ENCODE assay signal across 10 cellular contexts in the genomic region with DNA sequence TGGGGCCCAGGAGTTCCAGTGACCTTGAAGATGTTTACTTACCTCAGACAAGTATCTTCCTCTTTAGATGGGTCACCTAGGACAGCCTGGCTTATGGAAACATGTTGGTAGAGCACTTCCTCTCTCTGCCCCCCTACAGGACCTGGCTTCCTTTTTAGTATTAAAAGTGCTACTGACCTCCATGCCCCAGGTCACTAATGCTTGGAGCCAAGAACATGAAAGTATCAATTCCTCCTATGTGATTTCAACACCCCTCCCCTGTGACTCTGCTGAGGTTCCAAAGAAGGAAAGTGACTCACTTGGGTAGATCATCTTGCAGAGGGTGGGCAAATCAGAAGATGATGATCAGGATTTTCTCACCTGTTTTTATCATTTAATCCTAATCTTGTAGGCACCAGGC.
DNase-seq lines count a peak whose midpoint lies in the region; ATAC-seq and TF ChIP-seq lines count a peak whose summit lies in the region.
"Had no signal": no experiment of that assay in that cellular context is flagged by ENCODE, and none has a peak within 500 bp of the region (broad histone marks: within the 10 kb centered on the region; RNA-seq: fewer than 3 reads in every experiment).

No MANE protein-coding gene starts in this region.

- H3K27me3 Mint-ChIP-seq in IgD-negative memory B cell (no peaks in the 10 kb centered on the region), GM23338 (ENCODE audit: insufficient read depth, low read depth, poor library complexity) (no peaks in the 10 kb centered on the region)

- H3K36me3 Mint-ChIP-seq in IgD-negative memory B cell = peaks cover 2% of the 10 kb centered on the region
- no peaks in the 10 kb centered on the region; the same call in 2 of the 3 replicates for H3K36me3 Mint-ChIP-seq in GM23338 (ENCODE audit: low read depth)

- H3K36me3 ChIP-seq in gastroesophageal sphincter (no peaks in the 10 kb centered on the region), GM23338 (ENCODE audit: insufficient read depth) (no peaks in the 10 kb centered on the region)

- H3K9me3 Mint-ChIP-seq in IgD-negative memory B cell (no peaks in the 10 kb centered on the region), GM23338 (no peaks in the 10 kb centered on the region)

- no peak overlapping the region for H3K4me2 ChIP-seq in GM23338

- peak; percentile 67 for ATAC-seq in GM21576 (IDR thresholded peaks at IDR 0.05; ENCODE audit: unreplicated experiment)
- peak; percentile 27 for ATAC-seq in gastroesophageal sphincter
- no peak for ATAC-seq in GM23338

- H3K27ac Mint-ChIP-seq in IgD-negative memory B cell (peak overlapping the region in 2 of 3 donors; percentile 0 to 3), GM23338 (no peak overlapping the region; the same call in 1 of the 2 replicates)

- no peaks in the 10 kb centered on the region for H3K79me2 ChIP-seq in GM23338 (replicated peaks; ENCODE audit: insufficient read depth)

- H4K20me1 ChIP-seq in GM23338 (replicated peaks; ENCODE audit: insufficient read depth) = no peaks in the 10 kb centered on the region

- H3K4me1 ChIP-seq in gastroesophageal sphincter (peaks cover 0 to 33% (median 10%) of the 10 kb centered on the region in 3 donors), GM23338 (ENCODE audit: insufficient read depth) (peaks cover 10% of the 10 kb centered on the region)

- H3K4me3 ChIP-seq in GM12865 (ENCODE audit: low read depth, low read length) (no peak overlapping the region), gastroesophageal sphincter (no peak overlapping the region), GM23338 (no peak overlapping the region)

- no peak for TF ChIP-seq CTCF in GM12865 (IDR thresholded peaks at IDR 0.05; ENCODE audit: insufficient read depth, low read depth, low read length, missing control alignments)
- TF ChIP-seq CTCF in gastroesophageal sphincter (IDR thresholded peaks at IDR 0.05) = no peak
- no peak for TF ChIP-seq CTCF in GM23338 (conservative IDR thresholded peaks at IDR 0.05; ENCODE audit: low read depth in 2 of 2)

- no peaks in the 10 kb centered on the region for H3F3A ChIP-seq in GM23338 (replicated peaks; ENCODE audit: low read depth)

- H2AFZ ChIP-seq in GM23338 = no peak overlapping the region

- H3K27me3 ChIP-seq in gastroesophageal sphincter (no peaks in the 10 kb centered on the region), GM23338 (ENCODE audit: insufficient read depth) (no peaks in the 10 kb centered on the region)

- H3K4me3 Mint-ChIP-seq in IgD-negative memory B cell = peak overlapping the region in 1 of 4 donors; percentile 61
- H3K4me3 Mint-ChIP-seq in GM23338 = no peak overlapping the region

- no peak for TF ChIP-seq POLR2A in gastroesophageal sphincter (IDR thresholded peaks at IDR 0.05)

- DNase-seq in GM12865 (ENCODE audit: low read depth) (peak; percentile 71), midbrain (lab: John Stamatoyannopoulos, UW) (no peak), NCI-H1092 treated with DMSO at 0.1 percent for 48 hours (lab: John Stamatoyannopoulos, UW) (no peak), GM23338 (ENCODE audit: low spot score) (no peak), NCI-H82 treated with DMSO at 0.1 percent for 48 hours (lab: John Stamatoyannopoulos, UW; ENCODE audit: unreplicated experiment) (no peak)
- DNase-seq: DMS 273 treated with DMSO at 0.1 percent for 48 hours, Kasumi-1 had no signal

- H3K9me3 ChIP-seq in gastroesophageal sphincter = no peaks in the 10 kb centered on the region

- no peaks in the 10 kb centered on the region for H3K9me2 ChIP-seq in GM23338 (ENCODE audit: insufficient read depth)

- H3K27ac ChIP-seq in gastroesophageal sphincter = peak overlapping the region in 3 of 4 donors; percentile 48 to 78 (median 55)
- H3K27ac ChIP-seq in GM23338 (ENCODE audit: low read depth) = no peak overlapping the region

- no peak for TF ChIP-seq EP300 in gastroesophageal sphincter (IDR thresholded peaks at IDR 0.05)

- H3K4me1 Mint-ChIP-seq in IgD-negative memory B cell = peaks cover 0 to 10% (median 2%) of the 10 kb centered on the region in 3 donors
- peaks cover 22% of the 10 kb centered on the region for H3K4me1 Mint-ChIP-seq in GM23338

TF ChIP-seq in GM23338, 12 proteins besides CTCF, POLR2A, EP300 and RAD21:
- no peak for TF ChIP-seq ZNF331 (CRISPR knock-in tag; IDR thresholded peaks at IDR 0.05; ENCODE audit: low read depth)
- no peak for TF ChIP-seq EZH2phosphoT487 (IDR thresholded peaks at IDR 0.05; ENCODE audit: unreplicated experiment)
- TF ChIP-seq POLR2AphosphoS5 (IDR thresholded peaks at IDR 0.05; ENCODE audit: low read depth) = no peak
- no peak for TF ChIP-seq NANOG (IDR thresholded peaks at IDR 0.05; ENCODE audit: borderline replicate concordance)
- no peak for TF ChIP-seq ZNF114 (CRISPR knock-in tag; IDR thresholded peaks at IDR 0.05)
- TF ChIP-seq, protein P1, sequence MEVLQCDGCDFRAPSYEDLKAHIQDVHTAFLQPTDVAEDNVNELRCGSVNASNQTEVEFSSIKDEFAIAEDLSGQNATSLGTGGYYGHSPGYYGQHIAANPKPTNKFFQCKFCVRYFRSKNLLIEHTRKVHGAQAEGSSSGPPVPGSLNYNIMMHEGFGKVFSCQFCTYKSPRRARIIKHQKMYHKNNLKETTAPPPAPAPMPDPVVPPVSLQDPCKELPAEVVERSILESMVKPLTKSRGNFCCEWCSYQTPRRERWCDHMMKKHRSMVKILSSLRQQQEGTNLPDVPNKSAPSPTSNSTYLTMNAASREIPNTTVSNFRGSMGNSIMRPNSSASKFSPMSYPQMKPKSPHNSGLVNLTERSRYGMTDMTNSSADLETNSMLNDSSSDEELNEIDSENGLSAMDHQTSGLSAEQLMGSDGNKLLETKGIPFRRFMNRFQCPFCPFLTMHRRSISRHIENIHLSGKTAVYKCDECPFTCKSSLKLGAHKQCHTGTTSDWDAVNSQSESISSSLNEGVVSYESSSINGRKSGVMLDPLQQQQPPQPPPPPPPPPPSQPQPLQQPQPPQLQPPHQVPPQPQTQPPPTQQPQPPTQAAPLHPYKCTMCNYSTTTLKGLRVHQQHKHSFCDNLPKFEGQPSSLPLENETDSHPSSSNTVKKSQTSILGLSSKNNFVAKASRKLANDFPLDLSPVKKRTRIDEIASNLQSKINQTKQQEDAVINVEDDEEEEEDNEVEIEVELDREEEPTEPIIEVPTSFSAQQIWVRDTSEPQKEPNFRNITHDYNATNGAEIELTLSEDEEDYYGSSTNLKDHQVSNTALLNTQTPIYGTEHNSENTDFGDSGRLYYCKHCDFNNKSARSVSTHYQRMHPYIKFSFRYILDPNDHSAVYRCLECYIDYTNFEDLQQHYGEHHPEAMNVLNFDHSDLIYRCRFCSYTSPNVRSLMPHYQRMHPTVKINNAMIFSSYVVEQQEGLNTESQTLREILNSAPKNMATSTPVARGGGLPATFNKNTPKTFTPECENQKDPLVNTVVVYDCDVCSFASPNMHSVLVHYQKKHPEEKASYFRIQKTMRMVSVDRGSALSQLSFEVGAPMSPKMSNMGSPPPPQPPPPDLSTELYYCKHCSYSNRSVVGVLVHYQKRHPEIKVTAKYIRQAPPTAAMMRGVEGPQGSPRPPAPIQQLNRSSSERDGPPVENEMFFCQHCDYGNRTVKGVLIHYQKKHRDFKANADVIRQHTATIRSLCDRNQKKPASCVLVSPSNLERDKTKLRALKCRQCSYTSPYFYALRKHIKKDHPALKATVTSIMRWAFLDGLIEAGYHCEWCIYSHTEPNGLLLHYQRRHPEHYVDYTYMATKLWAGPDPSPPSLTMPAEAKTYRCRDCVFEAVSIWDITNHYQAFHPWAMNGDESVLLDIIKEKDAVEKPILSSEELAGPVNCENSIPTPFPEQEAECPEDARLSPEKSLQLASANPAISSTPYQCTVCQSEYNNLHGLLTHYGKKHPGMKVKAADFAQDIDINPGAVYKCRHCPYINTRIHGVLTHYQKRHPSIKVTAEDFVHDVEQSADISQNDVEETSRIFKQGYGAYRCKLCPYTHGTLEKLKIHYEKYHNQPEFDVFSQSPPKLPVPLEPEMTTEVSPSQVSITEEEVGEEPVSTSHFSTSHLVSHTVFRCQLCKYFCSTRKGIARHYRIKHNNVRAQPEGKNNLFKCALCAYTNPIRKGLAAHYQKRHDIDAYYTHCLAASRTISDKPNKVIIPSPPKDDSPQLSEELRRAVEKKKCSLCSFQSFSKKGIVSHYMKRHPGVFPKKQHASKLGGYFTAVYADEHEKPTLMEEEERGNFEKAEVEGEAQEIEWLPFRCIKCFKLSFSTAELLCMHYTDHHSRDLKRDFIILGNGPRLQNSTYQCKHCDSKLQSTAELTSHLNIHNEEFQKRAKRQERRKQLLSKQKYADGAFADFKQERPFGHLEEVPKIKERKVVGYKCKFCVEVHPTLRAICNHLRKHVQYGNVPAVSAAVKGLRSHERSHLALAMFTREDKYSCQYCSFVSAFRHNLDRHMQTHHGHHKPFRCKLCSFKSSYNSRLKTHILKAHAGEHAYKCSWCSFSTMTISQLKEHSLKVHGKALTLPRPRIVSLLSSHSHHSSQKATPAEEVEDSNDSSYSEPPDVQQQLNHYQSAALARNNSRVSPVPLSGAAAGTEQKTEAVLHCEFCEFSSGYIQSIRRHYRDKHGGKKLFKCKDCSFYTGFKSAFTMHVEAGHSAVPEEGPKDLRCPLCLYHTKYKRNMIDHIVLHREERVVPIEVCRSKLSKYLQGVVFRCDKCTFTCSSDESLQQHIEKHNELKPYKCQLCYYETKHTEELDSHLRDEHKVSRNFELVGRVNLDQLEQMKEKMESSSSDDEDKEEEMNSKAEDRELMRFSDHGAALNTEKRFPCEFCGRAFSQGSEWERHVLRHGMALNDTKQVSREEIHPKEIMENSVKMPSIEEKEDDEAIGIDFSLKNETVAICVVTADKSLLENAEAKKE (CRISPR knock-in tag; IDR thresholded peaks at IDR 0.05) = no peak
- TF ChIP-seq STAT1 (IDR thresholded peaks at IDR 0.05; ENCODE audit: unreplicated experiment) = no peak
- no peak for TF ChIP-seq EZH2 (IDR thresholded peaks at IDR 0.05; ENCODE audit: low read depth, unreplicated experiment)
- no peak for TF ChIP-seq JUNB (IDR thresholded peaks at IDR 0.05; ENCODE audit: unreplicated experiment)
- TF ChIP-seq CREB1 (CRISPR knock-in tag; IDR thresholded peaks at IDR 0.05; ENCODE audit: low read depth) = no peak
